19 cellular contexts compared by ENCODE assay signal in the genomic region with DNA sequence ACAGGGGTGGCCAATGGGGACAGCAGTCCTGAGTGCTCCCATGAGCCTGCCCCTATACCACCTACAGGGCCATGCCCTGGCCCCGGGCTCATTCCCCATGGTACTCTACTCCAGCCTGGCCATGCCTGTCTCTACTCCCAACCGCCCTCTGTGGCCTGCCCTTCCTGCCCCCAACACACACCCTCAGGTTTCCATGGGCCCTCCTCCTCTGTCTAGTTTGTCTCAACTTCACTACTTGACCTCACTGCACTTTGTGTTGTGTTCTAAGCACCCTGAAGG. TPM values are rescaled to one million over a fixed set of nuclear protein-coding genes. Genes with fewer than 3 reads are reported as not detected.
"Had no signal": no experiment of that assay in that cellular context is flagged by ENCODE, and none has a peak within 500 bp of the region (broad histone marks: within the 10 kb centered on the region; RNA-seq: fewer than 3 reads in every experiment).

No MANE protein-coding gene starts in this region.

- H3K4me1 Mint-ChIP-seq: activated B cell treated with CpG ODN at 0.5 μM for 24 hours, T-cell had no signal

- H3K27me3 Mint-ChIP-seq: activated B cell treated with CpG ODN at 0.5 μM for 24 hours; activated CD8-positive, alpha-beta T cell treated with anti-CD3 and anti-CD28 coated beads for 36 hours; activated T-cell treated with anti-CD3 and anti-CD28 coated beads, Interleukin-2, amount 50 U/mL, for 24 hours; dendritic cell treated with granulocyte-macrophage colony-stimulating factor and Interleukin-4, amounts not matched to agents 40 ng/mL and 50 ng/mL, for 4 days; naive B cell; T-cell; type B pancreatic cell had no signal

- H3K4me3 ChIP-seq: esophagus muscularis mucosa, heart right ventricle, mucosa of descending colon had no signal

- DNase-seq: activated B cell treated with CpG ODN at 0.5 μM for 24 hours; activated CD4-positive, alpha-beta T cell treated with anti-CD3 and anti-CD28 coated beads for 48 hours; activated CD8-positive, alpha-beta T cell treated with anti-CD3 and anti-CD28 coated beads for 36 hours; activated effector memory CD4-positive, alpha-beta T cell treated with Interleukin-2 at 50 U/mL for 16 hours; activated naive CD4-positive, alpha-beta T cell treated with anti-CD3 and anti-CD28 coated beads, Interleukin-2, amount 50 U/mL, for 16 hours; activated T-cell treated with anti-CD3 and anti-CD28 coated beads, Interleukin-2, amount 50 U/mL, for 24 hours; effector memory CD4-positive, alpha-beta T cell; heart right ventricle; kidney glomerular epithelial cell; mesenchymal stem cell; mucosa of descending colon; naive B cell; stimulated activated naive CD8-positive, alpha-beta T cell treated with anti-CD3 and anti-CD28 coated beads, Interleukin-15, Interleukin-2, amounts not matched to agents 100 U/mL and 50 U/mL, for 24 hours; T-cell had no signal

- H3K4me3 Mint-ChIP-seq: activated B cell treated with CpG ODN at 0.5 μM for 24 hours; activated CD8-positive, alpha-beta T cell treated with anti-CD3 and anti-CD28 coated beads for 36 hours; activated T-cell treated with anti-CD3 and anti-CD28 coated beads, Interleukin-2, amount 50 U/mL, for 24 hours; dendritic cell treated with granulocyte-macrophage colony-stimulating factor and Interleukin-4, amounts not matched to agents 40 ng/mL and 50 ng/mL, for 4 days; naive B cell; T-cell; type B pancreatic cell had no signal

- ATAC-seq: activated CD8-positive, alpha-beta T cell treated with anti-CD3 and anti-CD28 coated beads for 36 hours; mucosa of descending colon; SK-N-SH treated with all-trans-retinoic acid at 6 μM for 48 hours; stimulated activated naive CD8-positive, alpha-beta T cell treated with anti-CD3 and anti-CD28 coated beads, Interleukin-15, Interleukin-2, amounts not matched to agents 100 U/mL and 50 U/mL, for 24 hours; T-cell had no signal

- H3K27ac Mint-ChIP-seq: activated B cell treated with CpG ODN at 0.5 μM for 24 hours; activated CD8-positive, alpha-beta T cell treated with anti-CD3 and anti-CD28 coated beads for 36 hours; dendritic cell treated with granulocyte-macrophage colony-stimulating factor and Interleukin-4, amounts not matched to agents 40 ng/mL and 50 ng/mL, for 4 days; T-cell; type B pancreatic cell had no signal

- H3K27ac ChIP-seq: esophagus muscularis mucosa had no signal

- H3K9me3 Mint-ChIP-seq: activated B cell treated with CpG ODN at 0.5 μM for 24 hours; activated CD8-positive, alpha-beta T cell treated with anti-CD3 and anti-CD28 coated beads for 36 hours; activated T-cell treated with anti-CD3 and anti-CD28 coated beads, Interleukin-2, amount 50 U/mL, for 24 hours; dendritic cell treated with granulocyte-macrophage colony-stimulating factor and Interleukin-4, amounts not matched to agents 40 ng/mL and 50 ng/mL, for 4 days; naive B cell; T-cell; type B pancreatic cell had no signal

- H3K27me3 ChIP-seq: esophagus muscularis mucosa, heart right ventricle had no signal

- H3K9me3 ChIP-seq: esophagus muscularis mucosa, heart right ventricle, mucosa of descending colon had no signal

RNA-seq across cellular contexts. Expression of gene RASL10A, which starts 26.3 kb away (rescaled TPM):
- total RNA-seq: cerebellum had no signal

RNA-seq across cellular contexts. Expression of gene GAS2L1, which starts 35.3 kb away (rescaled TPM):
- total RNA-seq: activated B cell treated with CpG ODN at 0.5 μM for 24 hours had no signal
